ENCODE assay signal across 2 cellular contexts in the genomic region with DNA sequence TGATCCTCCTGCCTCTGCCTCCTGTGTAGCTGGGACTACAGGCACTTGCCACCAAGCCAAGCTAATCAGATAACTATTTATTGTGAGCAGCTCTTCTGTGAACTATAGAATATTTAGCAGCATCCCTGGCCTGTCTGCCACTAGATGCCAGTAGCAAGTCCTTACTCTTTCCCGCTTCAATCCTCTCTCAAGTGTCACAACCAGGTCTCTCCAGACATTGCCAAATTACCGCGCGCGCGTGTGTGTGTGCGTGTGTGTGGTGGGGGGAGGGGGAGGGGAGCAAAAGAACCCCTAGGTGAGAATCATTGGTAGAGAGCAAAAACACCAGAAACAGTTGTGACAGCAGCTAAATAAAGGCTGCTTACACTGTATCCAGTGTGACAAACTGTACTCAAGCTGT.
TF ChIP-seq lines count a peak whose summit lies in the region.

No MANE protein-coding gene starts in this region.

TF ChIP-seq in K562, 482 proteins besides CTCF, POLR2A, EP300 and RAD21:
- TF ChIP-seq ZNF512 (tag; IDR thresholded peaks at IDR 0.05) (no peak), CBX5 (IDR thresholded peaks at IDR 0.05; ENCODE audit: borderline replicate concordance, low read depth) (no peak), FUS (optimal IDR thresholded peaks at IDR 0.05; ENCODE audit: low read depth, low read length) (no peak), NRF1 (conservative IDR thresholded peaks at IDR 0.05 in 1 of 2, IDR thresholded peaks at IDR 0.05 in 1 of 2) (peak; percentile 36 to 45; a peak in 1 of 4 replicates), HNRNPL (IDR thresholded peaks at IDR 0.05; ENCODE audit: low read depth, low read length) (no peak), ZNF584 (CRISPR knock-in tag; IDR thresholded peaks at IDR 0.05; ENCODE audit: low read depth) (no peak), TEAD2 (tag; IDR thresholded peaks at IDR 0.05) (no peak), KLF16 (IDR thresholded peaks at IDR 0.05) (no peak), NFYB (IDR thresholded peaks at IDR 0.05; ENCODE audit: extremely low read depth, insufficient read length) (no peak), ELF2 (CRISPR knock-in tag; IDR thresholded peaks at IDR 0.05) (no peak), TSC22D4 (tag; IDR thresholded peaks at IDR 0.05) (no peak), NCOA4 (IDR thresholded peaks at IDR 0.05; ENCODE audit: partially characterized antibody) (no peak), ZFPM2 (CRISPR knock-in tag; IDR thresholded peaks at IDR 0.05) (no peak), ZBTB33 (CRISPR knock-in tag; IDR thresholded peaks at IDR 0.05) (peak; percentile 81)
- TF ChIP-seq, protein P1, sequence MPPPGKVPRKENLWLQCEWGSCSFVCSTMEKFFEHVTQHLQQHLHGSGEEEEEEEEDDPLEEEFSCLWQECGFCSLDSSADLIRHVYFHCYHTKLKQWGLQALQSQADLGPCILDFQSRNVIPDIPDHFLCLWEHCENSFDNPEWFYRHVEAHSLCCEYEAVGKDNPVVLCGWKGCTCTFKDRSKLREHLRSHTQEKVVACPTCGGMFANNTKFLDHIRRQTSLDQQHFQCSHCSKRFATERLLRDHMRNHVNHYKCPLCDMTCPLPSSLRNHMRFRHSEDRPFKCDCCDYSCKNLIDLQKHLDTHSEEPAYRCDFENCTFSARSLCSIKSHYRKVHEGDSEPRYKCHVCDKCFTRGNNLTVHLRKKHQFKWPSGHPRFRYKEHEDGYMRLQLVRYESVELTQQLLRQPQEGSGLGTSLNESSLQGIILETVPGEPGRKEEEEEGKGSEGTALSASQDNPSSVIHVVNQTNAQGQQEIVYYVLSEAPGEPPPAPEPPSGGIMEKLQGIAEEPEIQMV (tag; conservative IDR thresholded peaks at IDR 0.05; ENCODE audit: low read depth), result no peak
TF ChIP-seq in K562: peak in this region for 2.

TF ChIP-seq in HepG2, 621 proteins besides CTCF, POLR2A, EP300 and RAD21:
- TF ChIP-seq ZHX1 (CRISPR knock-in tag; IDR thresholded peaks at IDR 0.05; ENCODE audit: low read depth), result no peak
- peak; percentile 94 for TF ChIP-seq ZBTB33 (CRISPR knock-in tag; IDR thresholded peaks at IDR 0.05)
